Comparison of ENCODE assay signal across 1 cellular context in the genomic region with DNA sequence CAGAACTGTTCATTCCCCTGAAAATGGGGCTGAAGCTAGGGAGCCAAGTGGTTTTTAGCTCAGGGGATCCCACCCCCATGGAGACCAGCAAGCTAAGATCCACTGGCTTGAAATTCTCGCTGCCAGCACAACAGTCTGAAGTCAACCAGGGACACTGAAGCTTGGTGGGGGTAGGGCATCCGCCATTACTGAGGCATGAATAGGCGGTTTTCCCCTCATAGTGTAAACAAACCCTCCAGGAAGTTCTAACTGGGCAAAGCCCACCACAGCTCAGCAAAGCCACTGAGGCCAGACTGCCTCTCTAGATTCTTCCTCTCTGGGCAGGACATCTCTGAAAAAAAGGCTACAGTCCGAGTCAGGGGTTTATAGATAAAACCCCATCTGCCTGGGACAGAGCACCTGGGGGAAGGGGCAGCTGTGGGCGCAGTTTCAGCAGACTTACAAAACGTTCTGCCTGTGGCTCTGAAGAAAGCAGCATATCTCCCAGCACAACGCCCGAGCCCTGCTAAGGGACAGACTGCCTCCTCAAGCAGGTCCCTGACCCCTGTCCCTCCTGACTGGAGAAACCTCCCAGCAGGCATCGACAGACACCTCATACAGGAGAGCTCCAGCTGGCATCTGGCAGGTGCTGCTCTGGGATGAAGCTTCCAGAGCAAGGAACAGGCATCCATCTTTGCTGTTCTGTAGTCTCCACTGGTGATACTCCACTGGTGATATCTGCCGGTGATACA.
TF ChIP-seq lines count a peak whose summit lies in the region.

No MANE protein-coding gene starts in this region.

TF ChIP-seq in GM12878, 131 proteins besides CTCF, POLR2A, EP300 and RAD21:
- TF ChIP-seq, protein P1, sequence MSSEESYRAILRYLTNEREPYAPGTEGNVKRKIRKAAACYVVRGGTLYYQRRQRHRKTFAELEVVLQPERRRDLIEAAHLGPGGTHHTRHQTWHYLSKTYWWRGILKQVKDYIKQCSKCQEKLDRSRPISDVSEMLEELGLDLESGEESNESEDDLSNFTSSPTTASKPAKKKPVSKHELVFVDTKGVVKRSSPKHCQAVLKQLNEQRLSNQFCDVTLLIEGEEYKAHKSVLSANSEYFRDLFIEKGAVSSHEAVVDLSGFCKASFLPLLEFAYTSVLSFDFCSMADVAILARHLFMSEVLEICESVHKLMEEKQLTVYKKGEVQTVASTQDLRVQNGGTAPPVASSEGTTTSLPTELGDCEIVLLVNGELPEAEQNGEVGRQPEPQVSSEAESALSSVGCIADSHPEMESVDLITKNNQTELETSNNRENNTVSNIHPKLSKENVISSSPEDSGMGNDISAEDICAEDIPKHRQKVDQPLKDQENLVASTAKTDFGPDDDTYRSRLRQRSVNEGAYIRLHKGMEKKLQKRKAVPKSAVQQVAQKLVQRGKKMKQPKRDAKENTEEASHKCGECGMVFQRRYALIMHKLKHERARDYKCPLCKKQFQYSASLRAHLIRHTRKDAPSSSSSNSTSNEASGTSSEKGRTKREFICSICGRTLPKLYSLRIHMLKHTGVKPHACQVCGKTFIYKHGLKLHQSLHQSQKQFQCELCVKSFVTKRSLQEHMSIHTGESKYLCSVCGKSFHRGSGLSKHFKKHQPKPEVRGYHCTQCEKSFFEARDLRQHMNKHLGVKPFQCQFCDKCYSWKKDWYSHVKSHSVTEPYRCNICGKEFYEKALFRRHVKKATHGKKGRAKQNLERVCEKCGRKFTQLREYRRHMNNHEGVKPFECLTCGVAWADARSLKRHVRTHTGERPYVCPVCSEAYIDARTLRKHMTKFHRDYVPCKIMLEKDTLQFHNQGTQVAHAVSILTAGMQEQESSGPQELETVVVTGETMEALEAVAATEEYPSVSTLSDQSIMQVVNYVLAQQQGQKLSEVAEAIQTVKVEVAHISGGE (CRISPR knock-in tag; IDR thresholded peaks at IDR 0.05), result no peak
- TF ChIP-seq, protein P2, sequence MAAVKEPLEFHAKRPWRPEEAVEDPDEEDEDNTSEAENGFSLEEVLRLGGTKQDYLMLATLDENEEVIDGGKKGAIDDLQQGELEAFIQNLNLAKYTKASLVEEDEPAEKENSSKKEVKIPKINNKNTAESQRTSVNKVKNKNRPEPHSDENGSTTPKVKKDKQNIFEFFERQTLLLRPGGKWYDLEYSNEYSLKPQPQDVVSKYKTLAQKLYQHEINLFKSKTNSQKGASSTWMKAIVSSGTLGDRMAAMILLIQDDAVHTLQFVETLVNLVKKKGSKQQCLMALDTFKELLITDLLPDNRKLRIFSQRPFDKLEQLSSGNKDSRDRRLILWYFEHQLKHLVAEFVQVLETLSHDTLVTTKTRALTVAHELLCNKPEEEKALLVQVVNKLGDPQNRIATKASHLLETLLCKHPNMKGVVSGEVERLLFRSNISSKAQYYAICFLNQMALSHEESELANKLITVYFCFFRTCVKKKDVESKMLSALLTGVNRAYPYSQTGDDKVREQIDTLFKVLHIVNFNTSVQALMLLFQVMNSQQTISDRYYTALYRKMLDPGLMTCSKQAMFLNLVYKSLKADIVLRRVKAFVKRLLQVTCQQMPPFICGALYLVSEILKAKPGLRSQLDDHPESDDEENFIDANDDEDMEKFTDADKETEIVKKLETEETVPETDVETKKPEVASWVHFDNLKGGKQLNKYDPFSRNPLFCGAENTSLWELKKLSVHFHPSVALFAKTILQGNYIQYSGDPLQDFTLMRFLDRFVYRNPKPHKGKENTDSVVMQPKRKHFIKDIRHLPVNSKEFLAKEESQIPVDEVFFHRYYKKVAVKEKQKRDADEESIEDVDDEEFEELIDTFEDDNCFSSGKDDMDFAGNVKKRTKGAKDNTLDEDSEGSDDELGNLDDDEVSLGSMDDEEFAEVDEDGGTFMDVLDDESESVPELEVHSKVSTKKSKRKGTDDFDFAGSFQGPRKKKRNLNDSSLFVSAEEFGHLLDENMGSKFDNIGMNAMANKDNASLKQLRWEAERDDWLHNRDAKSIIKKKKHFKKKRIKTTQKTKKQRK (IDR thresholded peaks at IDR 0.05; ENCODE audit: low read depth, low read length), result no peak
- TF ChIP-seq YY1 (IDR thresholded peaks at IDR 0.05; ENCODE audit: low read depth, low read length) (0 out of 2 replicates have a peak, but pooled peaks have one; percentile 17), MTA3 (IDR thresholded peaks at IDR 0.05; ENCODE audit: borderline replicate concordance, low read length) (no peak)
